ENCODE assay signal across 8 cellular contexts in genomic region chr12:74415633-74416032, GRCh38.
DNase-seq lines count a peak whose midpoint lies in the region; ATAC-seq and TF ChIP-seq lines count a peak whose summit lies in the region.

No MANE protein-coding gene starts in this region.

- H3K36me3 ChIP-seq in MM.1S (replicated peaks; ENCODE audit: insufficient read depth, low read length) (no peaks in the 10 kb centered on the region), brain microvascular endothelial cell (replicated peaks) (no peaks in the 10 kb centered on the region), osteoblast (ENCODE audit: insufficient read depth, low read length) (no peaks in the 10 kb centered on the region)
- H3K36me3 ChIP-seq in naive thymus-derived CD4-positive, alpha-beta T cell (ENCODE audit: control insufficient read depth in 2 of 3, insufficient read depth in 3 of 3, low read length in 3 of 3) = no peaks in the 10 kb centered on the region

- H3K79me2 ChIP-seq in MM.1S (ENCODE audit: low read length) (no peaks in the 10 kb centered on the region), osteoblast (ENCODE audit: insufficient read depth, low read length) (no peaks in the 10 kb centered on the region)

- H3K4me3 Mint-ChIP-seq in naive thymus-derived CD4-positive, alpha-beta T cell = no peak overlapping the region

- H3K9ac ChIP-seq in MM.1S (ENCODE audit: low read length) = no peak overlapping the region

- H3K27me3 ChIP-seq in MM.1S (replicated peaks; ENCODE audit: insufficient read depth, low read length) (no peaks in the 10 kb centered on the region), brain microvascular endothelial cell (replicated peaks) (no peaks in the 10 kb centered on the region), osteoblast (ENCODE audit: insufficient read depth, low read length) (no peaks in the 10 kb centered on the region)
- no peaks in the 10 kb centered on the region for H3K27me3 ChIP-seq in naive thymus-derived CD4-positive, alpha-beta T cell (ENCODE audit: control insufficient read depth in 2 of 2, insufficient read depth in 2 of 2, low read length in 2 of 2)

- no peak overlapping the region for H3K27ac ChIP-seq in MM.1S (ENCODE audit: low read length)
- H3K27ac ChIP-seq in brain microvascular endothelial cell = no peak overlapping the region
- H3K27ac ChIP-seq in osteoblast (ENCODE audit: low read depth, low read length) = no peak overlapping the region
- H3K27ac ChIP-seq in naive thymus-derived CD4-positive, alpha-beta T cell (ENCODE audit: low read depth, low read length) = no peak overlapping the region

- POLR2A ChIA-PET in naive thymus-derived CD4-positive, alpha-beta T cell (lab: Charles Lee) = no interaction called here

- DNase-seq in DMS153 (lab: John Stamatoyannopoulos, UW) (peak; percentile 7), DMS153 treated with DMSO at 0.1 percent for 48 hours (lab: John Stamatoyannopoulos, UW; ENCODE audit: unreplicated experiment) (no peak), MM.1S (peak; percentile 53), brain microvascular endothelial cell (peak; percentile 28), osteoblast (ENCODE audit: insufficient read length, low spot score, missing footprints) (no peak)
- DNase-seq in effector CD4-positive, alpha-beta T cell = no peak
- no peak for DNase-seq in naive thymus-derived CD4-positive, alpha-beta T cell

- H3K27ac Mint-ChIP-seq in naive thymus-derived CD4-positive, alpha-beta T cell = no peak overlapping the region

- H3K27me3 Mint-ChIP-seq in naive thymus-derived CD4-positive, alpha-beta T cell = peaks cover 4 to 19% (median 11%) of the 10 kb centered on the region in 5 donors

- H3K4me1 Mint-ChIP-seq in naive thymus-derived CD4-positive, alpha-beta T cell = no peaks in the 10 kb centered on the region

- in situ Hi-C loops in brain microvascular endothelial cell (cut with HindIII; ENCODE audit: low pct_ligation_motif_present, low sequenced_read_pairs) = no loop called here

- no peaks in the 10 kb centered on the region for H4K20me1 ChIP-seq in MM.1S (ENCODE audit: insufficient read depth, low read length)
- no peaks in the 10 kb centered on the region for H4K20me1 ChIP-seq in osteoblast (ENCODE audit: insufficient read depth, low read length)

- H2AFZ ChIP-seq in MM.1S (ENCODE audit: low read length) (no peak overlapping the region), osteoblast (ENCODE audit: low read length) (no peak overlapping the region)

- CTCF ChIA-PET in naive thymus-derived CD4-positive, alpha-beta T cell (lab: Charles Lee) = no interaction called here

- H3K4me3 ChIP-seq in MM.1S (ENCODE audit: low read length) (no peak overlapping the region), brain microvascular endothelial cell (ENCODE audit: low read depth, low read length) (no peak overlapping the region), osteoblast (ENCODE audit: insufficient read depth, low read length) (no peak overlapping the region)
- no peak overlapping the region for H3K4me3 ChIP-seq in naive thymus-derived CD4-positive, alpha-beta T cell (ENCODE audit: low read length)

- H3K4me2 ChIP-seq in MM.1S (ENCODE audit: low read depth, low read length) (no peak overlapping the region), osteoblast (ENCODE audit: insufficient read depth, low read length) (no peak overlapping the region)

- peaks cover 0 to 6% (median 0%) of the 10 kb centered on the region in 11 donors for H3K9me3 Mint-ChIP-seq in naive thymus-derived CD4-positive, alpha-beta T cell

- H3K4me1 ChIP-seq in MM.1S (ENCODE audit: low read length) = no peaks in the 10 kb centered on the region
- no peaks in the 10 kb centered on the region for H3K4me1 ChIP-seq in osteoblast (ENCODE audit: insufficient read depth, low read length)
- no peaks in the 10 kb centered on the region for H3K4me1 ChIP-seq in naive thymus-derived CD4-positive, alpha-beta T cell (ENCODE audit: control insufficient read depth in 2 of 2, insufficient read depth in 2 of 2, low read length in 2 of 2)

- TF ChIP-seq CTCF in MM.1S (IDR thresholded peaks at IDR 0.05; ENCODE audit: low read length) (peak; percentile 51), brain microvascular endothelial cell (IDR thresholded peaks at IDR 0.05; ENCODE audit: low read depth, low read length, missing control alignments) (peak; percentile 64), osteoblast (IDR thresholded peaks at IDR 0.05; ENCODE audit: extremely low read depth, low read depth, low read length) (peak; percentile 45)

- no peaks in the 10 kb centered on the region for H3F3A ChIP-seq in MM.1S (ENCODE audit: insufficient read depth, low read length)

- H3K36me3 Mint-ChIP-seq in naive thymus-derived CD4-positive, alpha-beta T cell = no peaks in the 10 kb centered on the region

- intact Hi-C loops in naive thymus-derived CD4-positive, alpha-beta T cell (cut with micrococcal nuclease) = loop anchor here in 1 of 2 donors (10.0 kb wide), 1 partner anchor 391 kb away; no protein-coding TSS in a partner anchor

- ATAC-seq in GM21717 (IDR thresholded peaks at IDR 0.05; ENCODE audit: unreplicated experiment) = peak; percentile 74
- ATAC-seq in naive thymus-derived CD4-positive, alpha-beta T cell = no peak

- no peaks in the 10 kb centered on the region for H3K9me3 ChIP-seq in MM.1S (replicated peaks; ENCODE audit: insufficient read depth, low read length)
- no peaks in the 10 kb centered on the region for H3K9me3 ChIP-seq in osteoblast (ENCODE audit: low read depth, low read length)
- no peaks in the 10 kb centered on the region for H3K9me3 ChIP-seq in naive thymus-derived CD4-positive, alpha-beta T cell (ENCODE audit: control insufficient read depth in 2 of 3, low read length in 3 of 3)

- no peaks in the 10 kb centered on the region for H3K9me2 ChIP-seq in MM.1S (replicated peaks; ENCODE audit: insufficient read depth, low read length)

Comparison
In these comparisons a context has a peak if more than half of its experiments do, and no peak if none do; other contexts are left out.
1. DNase-seq: peak in DMS153 (single experiment), MM.1S (single experiment) and brain microvascular endothelial cell (single experiment); none in DMS153 treated with DMSO at 0.1 percent for 48 hours (single experiment), osteoblast (single experiment), effector CD4-positive, alpha-beta T cell (single experiment) and naive thymus-derived CD4-positive, alpha-beta T cell (0 of 9).
2. Peak in every context shown above with its lines, with median percentiles within 50 percentile points of each other: CTCF ChIP-seq.